Comparison of ENCODE assay signal across 8 cellular contexts in the genomic region with DNA sequence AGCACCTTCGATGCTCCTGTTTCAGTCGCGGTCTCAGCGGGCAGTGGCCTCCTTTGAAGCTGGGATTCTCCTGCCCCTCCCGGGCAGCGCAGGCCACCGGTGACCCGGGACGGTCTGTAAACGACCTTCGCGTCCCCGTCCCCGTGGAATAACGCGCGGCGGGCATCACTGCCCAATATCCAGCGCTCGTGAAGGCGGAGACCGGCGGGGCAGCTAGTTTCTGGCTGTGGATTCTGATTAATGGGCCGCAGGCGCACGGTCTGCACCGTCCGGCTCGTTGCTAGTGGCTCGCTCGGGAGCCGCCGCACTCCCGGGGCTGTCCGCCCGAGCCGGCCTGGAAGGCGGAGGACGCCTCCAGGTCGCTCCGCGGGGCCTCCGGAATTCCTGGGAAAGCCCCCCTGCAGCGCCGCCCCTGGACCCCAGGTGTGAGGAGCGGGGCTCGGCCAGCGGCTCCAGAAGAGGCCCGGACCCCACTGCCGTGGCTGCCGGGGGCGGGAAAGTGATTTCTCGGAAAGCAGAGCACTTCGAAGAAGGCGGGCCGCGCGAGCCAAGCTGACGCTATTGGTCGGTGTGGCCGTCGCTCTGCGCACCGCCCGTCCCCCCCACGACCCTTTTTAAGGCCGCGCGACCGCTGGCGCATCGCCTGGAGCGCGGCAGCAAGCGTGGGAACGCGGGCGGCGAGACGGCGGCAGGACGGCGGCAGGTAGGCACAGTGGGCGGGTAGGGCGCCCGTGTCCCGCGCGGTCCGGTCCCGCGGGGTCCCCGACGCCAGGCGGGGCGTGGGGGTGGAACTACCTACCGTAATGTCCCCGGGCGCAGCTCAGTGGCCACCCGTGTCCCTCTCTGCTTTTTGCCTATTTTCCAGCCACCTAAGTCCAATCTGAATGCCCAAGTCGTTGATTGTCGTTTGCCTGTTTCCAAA. TPM values are rescaled to one million over a fixed set of nuclear protein-coding genes. Genes with fewer than 3 reads are reported as not detected.
DNase-seq lines count a peak whose midpoint lies in the region; ATAC-seq and TF ChIP-seq lines count a peak whose summit lies in the region.

A gene with protein sequence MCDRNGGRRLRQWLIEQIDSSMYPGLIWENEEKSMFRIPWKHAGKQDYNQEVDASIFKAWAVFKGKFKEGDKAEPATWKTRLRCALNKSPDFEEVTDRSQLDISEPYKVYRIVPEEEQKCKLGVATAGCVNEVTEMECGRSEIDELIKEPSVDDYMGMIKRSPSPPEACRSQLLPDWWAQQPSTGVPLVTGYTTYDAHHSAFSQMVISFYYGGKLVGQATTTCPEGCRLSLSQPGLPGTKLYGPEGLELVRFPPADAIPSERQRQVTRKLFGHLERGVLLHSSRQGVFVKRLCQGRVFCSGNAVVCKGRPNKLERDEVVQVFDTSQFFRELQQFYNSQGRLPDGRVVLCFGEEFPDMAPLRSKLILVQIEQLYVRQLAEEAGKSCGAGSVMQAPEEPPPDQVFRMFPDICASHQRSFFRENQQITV (plus strand): TSS at position 642 of the 922 bp plus-strand sequence. CDS start 3,854 bp downstream, outside the sequence.

- POLR2A ChIA-PET in AG04450 (lab: Yijun Ruan, JAX) = interaction anchor here (0.5 kb wide), 1 partner anchor 42 kb away, joined by 8 read pairs; no protein-coding TSS in a partner anchor

- H3K9me3 ChIP-seq in AG04450 (ENCODE audit: control insufficient read depth, insufficient read depth, low read length) (peaks cover 3% of the 10 kb centered on the region; the same call in 1 of the 2 replicates), MG63 (no peaks in the 10 kb centered on the region), neuron (ENCODE audit: low read length) (peaks cover 2% of the 10 kb centered on the region), subcutaneous abdominal adipose tissue (ENCODE audit: control insufficient read depth in 5 of 5, low read length in 5 of 5) (no peaks in the 10 kb centered on the region)

- H3K4me1 ChIP-seq in neuron (ENCODE audit: insufficient read depth, low read length) (peaks cover 2% of the 10 kb centered on the region), subcutaneous abdominal adipose tissue (ENCODE audit: control insufficient read depth in 5 of 5, insufficient read depth in 5 of 5, low read length in 5 of 5) (peaks cover 4 to 56% (median 45%) of the 10 kb centered on the region in 5 donors)

- peak; percentile 48 for ATAC-seq in GM19395 (IDR thresholded peaks at IDR 0.05; ENCODE audit: unreplicated experiment)
- no peak for ATAC-seq in HG03139 (IDR thresholded peaks at IDR 0.05; ENCODE audit: unreplicated experiment)

- H3K9ac ChIP-seq in subcutaneous abdominal adipose tissue (ENCODE audit: low read length in 5 of 5) = peak within 1 kb of the TSS; percentile 71 to 87 (median 83)

- TF ChIP-seq CTCF in AG04450 (IDR thresholded peaks at IDR 0.05; ENCODE audit: low read depth, low read length) (no peak), fibroblast of villous mesenchyme (IDR thresholded peaks at IDR 0.05; ENCODE audit: insufficient read depth, low read depth, low read length) (no peak)

- H2AFZ ChIP-seq in neuron (ENCODE audit: low read depth, low read length) = peak within 1 kb of the TSS; percentile 37

- CTCF ChIA-PET in AG04450 (lab: Charles Lee) = no interaction called here

- no peak for DNase-seq in AG04450 (ENCODE audit: low read depth, low spot score)
- no peak for DNase-seq in MG63
- peak; percentile 75 for DNase-seq in activated T-cell treated with anti-CD3 and anti-CD28 coated beads, Interleukin-2, amount 50 U/mL, for 1 hour
- peak; percentile 46 for DNase-seq in fibroblast of villous mesenchyme (ENCODE audit: low read depth)

- H3K27ac ChIP-seq in AG04450 (ENCODE audit: low read depth, low read length) (no peak within 1 kb of the TSS), subcutaneous abdominal adipose tissue (ENCODE audit: low read depth, low read length) (peak within 1 kb of the TSS; percentile 79)

- H3K36me3 ChIP-seq in MG63 = no peaks in the 10 kb centered on the region
- H3K36me3 ChIP-seq in neuron (ENCODE audit: insufficient read depth, low read length) = no peaks in the 10 kb centered on the region
- H3K36me3 ChIP-seq in subcutaneous abdominal adipose tissue (ENCODE audit: control insufficient read depth in 5 of 5, insufficient read depth in 5 of 5, low read length in 5 of 5) = peaks cover 0 to 10% (median 2%) of the 10 kb centered on the region in 5 donors

- H3K4me3 ChIP-seq in AG04450 (ENCODE audit: low read depth, low read length) = peak within 1 kb of the TSS; percentile 29; the same call in 1 of the 2 replicates
- H3K4me3 ChIP-seq in MG63 = peak within 1 kb of the TSS; percentile 32
- H3K4me3 ChIP-seq in fibroblast of villous mesenchyme (ENCODE audit: low read depth, low read length) = peak within 1 kb of the TSS; percentile 56
- H3K4me3 ChIP-seq in neuron (ENCODE audit: low read length) = no peak within 1 kb of the TSS
- H3K4me3 ChIP-seq in subcutaneous abdominal adipose tissue (ENCODE audit: low read depth in 1 of 5, low read length in 5 of 5) = peak within 1 kb of the TSS; percentile 69 to 81 (median 79)

- peaks cover 96% of the 10 kb centered on the region for H3K27me3 ChIP-seq in AG04450 (ENCODE audit: control insufficient read depth, insufficient read depth, low read length)
- peaks cover 21% of the 10 kb centered on the region for H3K27me3 ChIP-seq in MG63
- H3K27me3 ChIP-seq in neuron (ENCODE audit: insufficient read depth, low read length) = peaks cover 93% of the 10 kb centered on the region
- peaks cover 0 to 10% (median 0%) of the 10 kb centered on the region in 5 donors for H3K27me3 ChIP-seq in subcutaneous abdominal adipose tissue (ENCODE audit: control insufficient read depth in 5 of 5, insufficient read depth in 4 of 5, low read length in 5 of 5)

RNA-seq across cellular contexts. Expression of the gene that starts here (rescaled TPM):
- not detected in 2 replicates for polyA plus RNA-seq in AG04450 (2011; rRNA removed)
- not detected in 2 replicates for polyA minus RNA-seq in AG04450 (2011; rRNA and poly(A)+ RNA removed)
- not detected in 2 replicates for total RNA-seq in MG63 (2014; rRNA removed; shearing (Covaris generic); ENCODE audit: low replicate concordance)
- total RNA-seq in fibroblast of villous mesenchyme = not detected in 2 replicates

Comparison
In these comparisons a context has a peak if more than half of its experiments do, and no peak if none do; other contexts are left out.
1. Peak in DNase-seq and H3K4me3 ChIP-seq in fibroblast of villous mesenchyme; RNA of the gene not detected or under 1 TPM.